In the genomic region with DNA sequence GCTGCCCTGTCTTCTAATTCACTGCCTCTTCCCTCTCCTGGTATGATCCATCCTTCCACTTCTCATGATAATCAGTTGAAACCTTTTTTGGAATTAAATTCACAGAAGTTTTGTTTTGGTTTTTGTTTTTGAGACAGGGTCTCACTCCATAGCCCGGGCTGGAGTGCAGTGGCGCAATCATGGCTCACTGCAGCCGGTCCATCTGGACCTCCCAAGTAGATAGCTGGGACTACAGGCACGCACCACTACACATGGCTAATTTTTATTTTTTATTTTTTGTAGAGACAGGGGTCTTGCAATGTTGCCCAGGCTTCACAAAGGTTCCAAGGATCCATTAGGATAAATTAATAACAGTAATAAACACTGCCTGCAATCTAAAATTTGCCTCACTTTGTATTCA, we compare ENCODE assay signal across 25 cellular contexts.
DNase-seq lines count a peak whose midpoint lies in the region; ATAC-seq and TF ChIP-seq lines count a peak whose summit lies in the region.
"Had no signal": no experiment of that assay in that cellular context is flagged by ENCODE, and none has a peak within 500 bp of the region (broad histone marks: within the 10 kb centered on the region; RNA-seq: fewer than 3 reads in every experiment).

No MANE protein-coding gene starts in this region.

- CTCF ChIA-PET in activated CD4-positive, alpha-beta memory T cell treated with anti-CD3 and anti-CD28 coated beads for 36 hours (lab: Charles Lee) = interaction anchor here (1.0 to 1.6 kb wide), 2 partner anchors 9 to 13 kb away, joined by 4 to 5 read pairs; no protein-coding TSS in a partner anchor

- ATAC-seq in stimulated activated naive CD8-positive, alpha-beta T cell treated with anti-CD3 and anti-CD28 coated beads, Interleukin-15, Interleukin-2, amounts not matched to agents 100 U/mL and 50 U/mL, for 24 hours = no peak
- ATAC-seq in gastroesophageal sphincter = no peak
- ATAC-seq in HG03520 (IDR thresholded peaks at IDR 0.05; ENCODE audit: unreplicated experiment) = no peak
- ATAC-seq: GM23338; lower lobe of right lung; right lobe of liver; SK-N-SH treated with all-trans-retinoic acid at 6 μM for 48 hours; stimulated activated naive CD8-positive, alpha-beta T cell treated with anti-CD3 and anti-CD28 coated beads, Interleukin-15, amount 100 ng/mL, for 72 hours had no signal

- peak overlapping the region; percentile 53 for H3K27ac Mint-ChIP-seq in stimulated activated naive CD8-positive, alpha-beta T cell treated with anti-CD3 and anti-CD28 coated beads, Interleukin-15, Interleukin-2, amounts not matched to agents 100 ng/mL and 50 ng/mL, for 24 hours
- peak overlapping the region; percentile 26 for H3K27ac Mint-ChIP-seq in activated CD4-positive, alpha-beta memory T cell treated with anti-CD3 and anti-CD28 coated beads for 36 hours
- H3K27ac Mint-ChIP-seq in immature natural killer cell = peak overlapping the region in 5 of 6 donors; percentile 94 to 100 (median 99)
- H3K27ac Mint-ChIP-seq: dendritic cell treated with granulocyte-macrophage colony-stimulating factor and Interleukin-4, amounts not matched to agents 40 ng/mL and 50 ng/mL, for 4 days; GM23338 had no signal

- intact Hi-C loops in activated CD4-positive, alpha-beta memory T cell treated with anti-CD3 and anti-CD28 coated beads for 36 hours (cut with micrococcal nuclease) = no loop called here
- intact Hi-C loops in vagina (cut with DNase I) = no loop called here

- H3K4me1 ChIP-seq in vagina (peaks cover 26% of the 10 kb centered on the region), gastroesophageal sphincter (peaks cover 0 to 21% (median 4%) of the 10 kb centered on the region in 3 donors), right atrium auricular region (peaks cover 0 to 34% of the 10 kb centered on the region in 2 donors)

- H3K36me3 ChIP-seq in vagina (no peaks in the 10 kb centered on the region), gastroesophageal sphincter (no peaks in the 10 kb centered on the region), right atrium auricular region (no peaks in the 10 kb centered on the region)
- H3K36me3 ChIP-seq: right lobe of liver, tibial artery had no signal

- TF ChIP-seq POLR2A in vagina (IDR thresholded peaks at IDR 0.05) (no peak), gastroesophageal sphincter (IDR thresholded peaks at IDR 0.05) (no peak)

- no peak for TF ChIP-seq EP300 in gastroesophageal sphincter (IDR thresholded peaks at IDR 0.05)

- H3K4me3 Mint-ChIP-seq in stimulated activated naive CD8-positive, alpha-beta T cell treated with anti-CD3 and anti-CD28 coated beads, Interleukin-15, Interleukin-2, amounts not matched to agents 100 ng/mL and 50 ng/mL, for 24 hours = no peak overlapping the region
- H3K4me3 Mint-ChIP-seq in activated CD4-positive, alpha-beta memory T cell treated with anti-CD3 and anti-CD28 coated beads for 36 hours = no peak overlapping the region
- H3K4me3 Mint-ChIP-seq in immature natural killer cell = peak overlapping the region in 2 of 5 donors; percentile 25 to 40
- H3K4me3 Mint-ChIP-seq: dendritic cell treated with granulocyte-macrophage colony-stimulating factor and Interleukin-4, amounts not matched to agents 40 ng/mL and 50 ng/mL, for 4 days; GM23338; neural crest cell; stimulated activated naive CD8-positive, alpha-beta T cell treated with anti-CD3 and anti-CD28 coated beads, Interleukin-15, amount 100 ng/mL, for 72 hours had no signal

- DNase-seq in stimulated activated naive CD8-positive, alpha-beta T cell treated with anti-CD3 and anti-CD28 coated beads, Interleukin-15, Interleukin-2, amounts not matched to agents 100 U/mL and 50 U/mL, for 24 hours = no peak
- DNase-seq in activated CD4-positive, alpha-beta memory T cell treated with anti-CD3 and anti-CD28 coated beads for 36 hours = no peak
- DNase-seq in immature natural killer cell = no peak
- peak in 1 of 2 donors; percentile 29 for DNase-seq in vagina (ENCODE audit: extremely low spot score in 2 of 2)
- no peak for DNase-seq in right atrium auricular region (ENCODE audit: low spot score)
- DNase-seq: activated CD4-positive, CD25-positive, alpha-beta regulatory T cell; aorta; DMS79; kidney; lower lobe of right lung; NCI-H2107; NCI-H446; posterior cingulate gyrus; right lobe of liver; stimulated activated CD4-positive, alpha-beta T cell treated with anti-CD3 and anti-CD28 coated beads, Interleukin-12 subunit alpha, Interleukin-12 subunit beta, amount 100 ng/mL, for 4 hours; stimulated activated CD4-positive, alpha-beta T cell treated with anti-CD3 and anti-CD28 coated beads, Interleukin-4, amount 100 ng/mL, for 4 hours; stimulated activated naive CD8-positive, alpha-beta T cell treated with anti-CD3 and anti-CD28 coated beads, Interleukin-15, amount 100 ng/mL, for 72 hours; tibial artery had no signal

- POLR2A ChIA-PET in activated CD4-positive, alpha-beta memory T cell treated with anti-CD3 and anti-CD28 coated beads for 36 hours (lab: Charles Lee) = no interaction called here

- no peaks in the 10 kb centered on the region for H3K27me3 Mint-ChIP-seq in stimulated activated naive CD8-positive, alpha-beta T cell treated with anti-CD3 and anti-CD28 coated beads, Interleukin-15, Interleukin-2, amounts not matched to agents 100 ng/mL and 50 ng/mL, for 24 hours
- H3K27me3 Mint-ChIP-seq in activated CD4-positive, alpha-beta memory T cell treated with anti-CD3 and anti-CD28 coated beads for 36 hours = no peaks in the 10 kb centered on the region
- H3K27me3 Mint-ChIP-seq in immature natural killer cell (ENCODE audit: low read depth in 3 of 3) = peaks cover 0 to 32% (median 28%) of the 10 kb centered on the region in 3 donors
- H3K27me3 Mint-ChIP-seq: dendritic cell treated with granulocyte-macrophage colony-stimulating factor and Interleukin-4, amounts not matched to agents 40 ng/mL and 50 ng/mL, for 4 days; stimulated activated naive CD8-positive, alpha-beta T cell treated with anti-CD3 and anti-CD28 coated beads, Interleukin-15, amount 100 ng/mL, for 72 hours had no signal

- no peaks in the 10 kb centered on the region for H3K27me3 ChIP-seq in vagina
- no peaks in the 10 kb centered on the region for H3K27me3 ChIP-seq in gastroesophageal sphincter
- no peaks in the 10 kb centered on the region for H3K27me3 ChIP-seq in right atrium auricular region
- H3K27me3 ChIP-seq: right lobe of liver, tibial artery had no signal

- H3K4me3 ChIP-seq in vagina = no peak overlapping the region
- H3K4me3 ChIP-seq in gastroesophageal sphincter = no peak overlapping the region
- no peak overlapping the region for H3K4me3 ChIP-seq in right atrium auricular region
- H3K4me3 ChIP-seq: GM23338, lower lobe of right lung, right lobe of liver, tibial artery had no signal

- H3K36me3 Mint-ChIP-seq in stimulated activated naive CD8-positive, alpha-beta T cell treated with anti-CD3 and anti-CD28 coated beads, Interleukin-15, Interleukin-2, amounts not matched to agents 100 ng/mL and 50 ng/mL, for 24 hours (ENCODE audit: low read depth) = peaks cover 62% of the 10 kb centered on the region
- peaks cover 61% of the 10 kb centered on the region for H3K36me3 Mint-ChIP-seq in activated CD4-positive, alpha-beta memory T cell treated with anti-CD3 and anti-CD28 coated beads for 36 hours
- H3K36me3 Mint-ChIP-seq in immature natural killer cell = peaks cover 27 to 44% (median 36%) of the 10 kb centered on the region in 3 donors

- no peaks in the 10 kb centered on the region for H3K9me3 Mint-ChIP-seq in stimulated activated naive CD8-positive, alpha-beta T cell treated with anti-CD3 and anti-CD28 coated beads, Interleukin-15, Interleukin-2, amounts not matched to agents 100 ng/mL and 50 ng/mL, for 24 hours
- no peaks in the 10 kb centered on the region for H3K9me3 Mint-ChIP-seq in activated CD4-positive, alpha-beta memory T cell treated with anti-CD3 and anti-CD28 coated beads for 36 hours
- H3K9me3 Mint-ChIP-seq in immature natural killer cell = no peaks in the 10 kb centered on the region
- H3K9me3 Mint-ChIP-seq: dendritic cell treated with granulocyte-macrophage colony-stimulating factor and Interleukin-4, amounts not matched to agents 40 ng/mL and 50 ng/mL, for 4 days; GM23338; stimulated activated naive CD8-positive, alpha-beta T cell treated with anti-CD3 and anti-CD28 coated beads, Interleukin-15, amount 100 ng/mL, for 72 hours had no signal

- 74% methylated on average over 4 of the region's 4 CpGs; no CpG with 5 or more reads in 1 of the 2 donors for WGBS in gastroesophageal sphincter (ENCODE audit: low coverage in 1 of 2), 2 donors

- H3K4me1 Mint-ChIP-seq in stimulated activated naive CD8-positive, alpha-beta T cell treated with anti-CD3 and anti-CD28 coated beads, Interleukin-15, Interleukin-2, amounts not matched to agents 100 ng/mL and 50 ng/mL, for 24 hours (ENCODE audit: low read depth) = peaks cover 57% of the 10 kb centered on the region
- peaks cover 75% of the 10 kb centered on the region for H3K4me1 Mint-ChIP-seq in activated CD4-positive, alpha-beta memory T cell treated with anti-CD3 and anti-CD28 coated beads for 36 hours (ENCODE audit: low read depth)
- H3K4me1 Mint-ChIP-seq in immature natural killer cell = peaks cover 84 to 94% of the 10 kb centered on the region in 2 donors

- peak overlapping the region; percentile 20 for H3K27ac ChIP-seq in vagina
- H3K27ac ChIP-seq in gastroesophageal sphincter = no peak overlapping the region
- H3K27ac ChIP-seq in right atrium auricular region = no peak overlapping the region
- H3K27ac ChIP-seq: lower lobe of right lung, right lobe of liver, tibial artery had no signal

- no peak for TF ChIP-seq CTCF in vagina (IDR thresholded peaks at IDR 0.05)
- TF ChIP-seq CTCF in gastroesophageal sphincter (IDR thresholded peaks at IDR 0.05) = no peak
- no peak for TF ChIP-seq CTCF in right atrium auricular region (IDR thresholded peaks at IDR 0.05)

- H3K9me3 ChIP-seq in vagina = no peaks in the 10 kb centered on the region
- no peaks in the 10 kb centered on the region for H3K9me3 ChIP-seq in gastroesophageal sphincter
- no peaks in the 10 kb centered on the region for H3K9me3 ChIP-seq in right atrium auricular region
- H3K9me3 ChIP-seq: lower lobe of right lung, right lobe of liver, tibial artery had no signal

Comparison
In these comparisons a context has a peak if more than half of its experiments do, and no peak if none do; other contexts are left out.
1. H3K27ac Mint-ChIP-seq: peak in every context shown above with its lines; median percentile 99 in immature natural killer cell; 53 in stimulated activated naive CD8-positive, alpha-beta T cell treated with anti-CD3 and anti-CD28 coated beads, Interleukin-15, Interleukin-2, amounts not matched to agents 100 ng/mL and 50 ng/mL, for 24 hours; 26 in activated CD4-positive, alpha-beta memory T cell treated with anti-CD3 and anti-CD28 coated beads for 36 hours.